In the genomic region with DNA sequence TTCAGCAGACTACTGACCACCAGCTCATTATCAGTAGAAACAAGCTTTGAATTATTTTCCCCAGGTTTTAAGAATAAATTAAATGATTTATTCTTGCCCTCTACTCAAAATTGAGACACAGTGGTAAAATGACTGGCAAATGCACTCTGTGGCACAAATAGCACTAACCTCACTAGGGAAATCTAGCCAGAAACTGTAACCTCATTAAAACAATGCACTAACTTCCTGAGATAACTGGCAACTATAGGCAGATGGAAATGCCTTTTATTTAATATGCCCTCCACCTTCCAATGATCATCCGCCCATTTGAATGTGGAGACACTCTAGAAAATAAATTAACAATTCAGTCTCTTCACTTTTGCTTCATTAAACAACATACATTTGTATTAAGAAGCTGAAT, we compare ENCODE assay signal across 26 cellular contexts. TPM values are rescaled to one million over a fixed set of nuclear protein-coding genes. Genes with fewer than 3 reads are reported as not detected.
"Had no signal": no experiment of that assay in that cellular context is flagged by ENCODE, and none has a peak within 500 bp of the region (broad histone marks: within the 10 kb centered on the region; RNA-seq: fewer than 3 reads in every experiment).

No MANE protein-coding gene starts in this region.

- H3K9me3 ChIP-seq: SJSA1 had no signal

- ATAC-seq: activated CD4-positive, alpha-beta T cell treated with anti-CD3 and anti-CD28 coated beads for 36 hours; activated T-helper 17 cell treated with anti-CD3 and anti-CD28 coated beads, Interleukin-2, amount 50 U/mL, for 72 hours; Panc1; Right ventricle myocardium inferior had no signal

- H3K4me1 ChIP-seq: SJSA1 had no signal

- H3K36me3 ChIP-seq: SJSA1, WERI-Rb-1 had no signal

- H3K27ac ChIP-seq: SJSA1, WERI-Rb-1 had no signal

- H3K4me3 ChIP-seq: SJSA1 had no signal

- H3K27me3 ChIP-seq: SJSA1 had no signal

- DNase-seq: activated CD4-positive, alpha-beta memory T cell treated with anti-CD3 and anti-CD28 coated beads, Interleukin-2, amount 10 ng/mL, durations not matched to agents 7 days and 5 days; activated CD4-positive, alpha-beta T cell treated with anti-CD3 and anti-CD28 coated beads for 36 hours; activated CD4-positive, alpha-beta T cell treated with anti-CD3 and anti-CD28 coated beads, Interleukin-2, amount 50 U/mL, for 1 hour; activated gamma-delta T cell; activated naive CD4-positive, alpha-beta T cell treated with anti-CD3 and anti-CD28 coated beads for 36 hours; activated T-cell treated with anti-CD3 and anti-CD28 coated beads for 4 hours; activated T-cell treated with anti-CD3 and anti-CD28 coated beads, Interleukin-2, amount 50 U/mL, for 48 hours; caudate nucleus; IMR-90; Kasumi-1; KBM-7; NCI-H1105 treated with DMSO at 0.1 percent for 48 hours; NCI-H1436 treated with DMSO at 0.1 percent for 48 hours; NCI-H187; NCI-H2081; NCI-H510A treated with DMSO at 0.1 percent for 48 hours; NCI-H69; NK-92 treated with Interleukin-12 subunit alpha and Interleukin-12 subunit beta, amount 100 ng/mL, for 24 hours; OCI-M1; RPMI8226; T-helper 1 cell; WERI-Rb-1 had no signal

RNA-seq across cellular contexts. Expression of a gene that starts 33.2 kb away (rescaled TPM):
- total RNA-seq: IMR-90, SJSA1 had no signal
- polyA plus RNA-seq: IMR-90 had no signal
